22 cellular contexts compared by ENCODE assay signal in genomic region chr4:61068745-61069144, GRCh38.
DNase-seq lines count a peak whose midpoint lies in the region; ATAC-seq, FAIRE-seq and TF ChIP-seq lines count a peak whose summit lies in the region.
"Had no signal": no experiment of that assay in that cellular context is flagged by ENCODE, and none has a peak within 500 bp of the region (broad histone marks: within the 10 kb centered on the region; RNA-seq: fewer than 3 reads in every experiment).

No MANE protein-coding gene starts in this region.

- TF ChIP-seq RAD21 in Ishikawa (IDR thresholded peaks at IDR 0.05; ENCODE audit: low read depth), result no peak

- H2AFZ ChIP-seq in astrocyte (ENCODE audit: low read depth, low read length), result no peak overlapping the region
- H2AFZ ChIP-seq in PC-9, result no peak overlapping the region

- intact Hi-C loops in heart right ventricle (cut with DNase I), result no loop called here
- intact Hi-C loops in PC-9 (cut with micrococcal nuclease; ENCODE audit: unreplicated experiment), result no loop called here

- no peak overlapping the region for H3K4me3 Mint-ChIP-seq in astrocyte (ENCODE audit: unreplicated experiment)
- H3K4me3 Mint-ChIP-seq: nephron had no signal

- H3K9me2 ChIP-seq in PC-9 (ENCODE audit: insufficient read depth), result no peaks in the 10 kb centered on the region

- H3K27ac Mint-ChIP-seq in astrocyte (ENCODE audit: unreplicated experiment), result no peak overlapping the region
- H3K27ac Mint-ChIP-seq: nephron had no signal

- no peaks in the 10 kb centered on the region for H3F3A ChIP-seq in PC-9 (ENCODE audit: insufficient read depth, low read depth)

- 67 to 68% methylated on average over 5 of the region's 5 CpGs for WGBS in heart right ventricle, 2 donors

- H3K27ac ChIP-seq in astrocyte (ENCODE audit: low read depth, low read length), result no peak overlapping the region
- H3K27ac ChIP-seq in heart right ventricle, result no peak overlapping the region
- H3K27ac ChIP-seq in PC-9, result no peak overlapping the region
- H3K27ac ChIP-seq: SJSA1 had no signal

- CTCF ChIA-PET in PC-9 (lab: Charles Lee), result no interaction called here

- no peak overlapping the region for H3K9ac ChIP-seq in astrocyte (ENCODE audit: low read length)

- no peaks in the 10 kb centered on the region for H3K9me3 Mint-ChIP-seq in astrocyte (ENCODE audit: unreplicated experiment)
- H3K9me3 Mint-ChIP-seq: nephron had no signal

- no peaks in the 10 kb centered on the region for H3K36me3 ChIP-seq in astrocyte (ENCODE audit: insufficient read depth, low read length)
- H3K36me3 ChIP-seq in heart right ventricle, result no peaks in the 10 kb centered on the region
- no peaks in the 10 kb centered on the region for H3K36me3 ChIP-seq in PC-9 (ENCODE audit: low read depth)
- H3K36me3 ChIP-seq: SJSA1 had no signal

- H3K4me3 ChIP-seq in astrocyte (ENCODE audit: insufficient read depth, low read depth, low read length) (no peak overlapping the region), heart right ventricle (no peak overlapping the region), PC-9 (no peak overlapping the region)
- H3K4me3 ChIP-seq: GM12878, SJSA1 had no signal

- H3K4me2 ChIP-seq in astrocyte (ENCODE audit: low read length) (no peak overlapping the region), PC-9 (no peak overlapping the region)

- ATAC-seq in heart right ventricle, result peak in 7 of 8 donors; percentile 49 to 83 (median 77)
- ATAC-seq: GM12878 had no signal

- H3K4me1 ChIP-seq in astrocyte (ENCODE audit: insufficient read depth, low read length) (no peaks in the 10 kb centered on the region), heart right ventricle (no peaks in the 10 kb centered on the region), PC-9 (replicated peaks; ENCODE audit: insufficient read depth) (no peaks in the 10 kb centered on the region)
- H3K4me1 ChIP-seq: SJSA1 had no signal

- no peaks in the 10 kb centered on the region for H3K27me3 Mint-ChIP-seq in astrocyte (ENCODE audit: low read depth, unreplicated experiment)

- no peaks in the 10 kb centered on the region for H4K20me1 ChIP-seq in astrocyte (ENCODE audit: insufficient read depth, low read length)
- no peaks in the 10 kb centered on the region for H4K20me1 ChIP-seq in PC-9 (ENCODE audit: insufficient read depth)

- no peak for FAIRE-seq in astrocyte (lab: Jason Lieb, UNC)
- FAIRE-seq: GM12878 had no signal

- TF ChIP-seq EP300 in Ishikawa (IDR thresholded peaks at IDR 0.05; ENCODE audit: borderline replicate concordance), result no peak

- TF ChIP-seq CTCF in astrocyte (IDR thresholded peaks at IDR 0.05; ENCODE audit: insufficient read depth, low read depth, low read length) (no peak), heart right ventricle (IDR thresholded peaks at IDR 0.05) (no peak), PC-9 (conservative IDR thresholded peaks at IDR 0.05) (no peak)

- H3K27me3 ChIP-seq in astrocyte (ENCODE audit: insufficient read depth, low read length) (no peaks in the 10 kb centered on the region), heart right ventricle (peaks cover 0 to 3% (median 0%) of the 10 kb centered on the region in 7 donors), PC-9 (ENCODE audit: insufficient read depth, low read depth) (no peaks in the 10 kb centered on the region)
- H3K27me3 ChIP-seq: SJSA1 had no signal

- H3K36me3 Mint-ChIP-seq in astrocyte (ENCODE audit: low read depth, unreplicated experiment), result no peaks in the 10 kb centered on the region

- BruUV-seq in PC-9 (replicated peaks; lab: Mats Ljungman, UMichigan), result no TSS peak

- POLR2A ChIA-PET in PC-9 (lab: Charles Lee; ENCODE audit: unreplicated experiment), result no interaction called here

- H3K79me2 ChIP-seq in astrocyte (ENCODE audit: insufficient read depth, low read length) (no peaks in the 10 kb centered on the region), PC-9 (ENCODE audit: low read depth) (no peaks in the 10 kb centered on the region)

- DNase-seq in A172 (ENCODE audit: low spot score) (peak; percentile 62), astrocyte (ENCODE audit: low read depth) (peak; percentile 62), heart right ventricle (peak in 1 of 2 donors; percentile 8), CD1c-positive myeloid dendritic cell (ENCODE audit: extremely low spot score) (no peak), PC-9 (no peak)
- DNase-seq in activated CD4-positive, alpha-beta T cell treated with anti-CD3 and anti-CD28 coated beads, Interleukin-2, amount 50 U/mL, for 1 hour, result no peak
- DNase-seq in stimulated activated CD8-positive, alpha-beta memory T cell treated with anti-CD3 and anti-CD28 coated beads, Interleukin-4, amount 100 ng/mL, for 48 hours, result no peak
- DNase-seq: activated naive CD4-positive, alpha-beta T cell treated with Interleukin-2 at 50 U/mL for 16 hours; activated T-cell treated with anti-CD3 and anti-CD28 coated beads for 4 hours; central memory CD4-positive, alpha-beta T cell; COR-L47; effector memory CD4-positive, alpha-beta T cell; KG1; NCI-H1092 treated with DMSO at 0.1 percent for 48 hours; NCI-H2227 treated with DMSO at 0.1 percent for 48 hours; retina; stimulated activated CD4-positive, alpha-beta T cell treated with anti-CD3 and anti-CD28 coated beads, Interleukin-1b, Interleukin-23, amount 100 ng/mL, for 48 hours; substantia nigra had no signal

- H3K9me3 ChIP-seq in astrocyte (ENCODE audit: insufficient read depth, low read depth, low read length), result no peaks in the 10 kb centered on the region
- no peaks in the 10 kb centered on the region for H3K9me3 ChIP-seq in heart right ventricle
- H3K9me3 ChIP-seq in PC-9 (ENCODE audit: insufficient read depth, low read depth), result no peaks in the 10 kb centered on the region
- H3K9me3 ChIP-seq: SJSA1 had no signal

- peaks cover 24% of the 10 kb centered on the region for H3K4me1 Mint-ChIP-seq in astrocyte (ENCODE audit: low read depth, unreplicated experiment)
- H3K4me1 Mint-ChIP-seq: nephron had no signal

TF ChIP-seq in Ishikawa, 13 proteins besides CTCF, POLR2A, EP300 and RAD21:
- no peak for TF ChIP-seq CREB1 (IDR thresholded peaks at IDR 0.05; ENCODE audit: low read depth)
- no peak for TF ChIP-seq NFIC (IDR thresholded peaks at IDR 0.05)
- no peak for TF ChIP-seq TCF12 (IDR thresholded peaks at IDR 0.05; ENCODE audit: low read depth)
- no peak for TF ChIP-seq ZBTB7A (IDR thresholded peaks at IDR 0.05; ENCODE audit: low read depth)
- no peak for TF ChIP-seq FOXM1 (IDR thresholded peaks at IDR 0.05; ENCODE audit: borderline replicate concordance, low read depth)
- TF ChIP-seq TEAD4 (IDR thresholded peaks at IDR 0.05), result no peak
- TF ChIP-seq CEBPB (IDR thresholded peaks at IDR 0.05), result peak; percentile 37; the same call in 1 of the 2 replicates
- TF ChIP-seq YY1 (IDR thresholded peaks at IDR 0.05; ENCODE audit: low read depth), result no peak

Comparison
In these comparisons a context has a peak if more than half of its experiments do, and no peak if none do; other contexts are left out.
1. DNase-seq: peak in A172 (single experiment) and astrocyte (single experiment); none in CD1c-positive myeloid dendritic cell (single experiment), activated CD4-positive, alpha-beta T cell treated with anti-CD3 and anti-CD28 coated beads, Interleukin-2, amount 50 U/mL, for 1 hour (single experiment), PC-9 (0 of 2) and stimulated activated CD8-positive, alpha-beta memory T cell treated with anti-CD3 and anti-CD28 coated beads, Interleukin-4, amount 100 ng/mL, for 48 hours (single experiment).